Comparison of ENCODE assay signal across 1 cellular context in genomic region chr13:35940734-35941133, GRCh38.
TF ChIP-seq lines count a peak whose summit lies in the region.

No MANE protein-coding gene starts in this region.

TF ChIP-seq in GM12878, 131 proteins besides CTCF, POLR2A, EP300 and RAD21 (continued from another document):
- no peak for TF ChIP-seq ZBTB40 (IDR thresholded peaks at IDR 0.05; ENCODE audit: borderline replicate concordance)
- TF ChIP-seq RBBP5 (conservative IDR thresholded peaks at IDR 0.05), result no peak
- TF ChIP-seq MYB (IDR thresholded peaks at IDR 0.05; ENCODE audit: borderline replicate concordance, low read depth, low read length), result no peak
- TF ChIP-seq SRF (IDR thresholded peaks at IDR 0.05; ENCODE audit: low read depth in 2 of 2, low read length in 2 of 2), result no peak
- TF ChIP-seq JUND (IDR thresholded peaks at IDR 0.05; ENCODE audit: low read depth, low read length), result no peak
TF ChIP-seq in GM12878: peak in this region for 0.
